In genomic region chr19:56108447-56109195, GRCh38 we compare ENCODE assay signal across 10 cellular contexts. TPM values are rescaled to one million over a fixed set of nuclear protein-coding genes. Genes with fewer than 3 reads are reported as not detected.
DNase-seq lines count a peak whose midpoint lies in the region; ATAC-seq, FAIRE-seq and TF ChIP-seq lines count a peak whose summit lies in the region.
"Had no signal": no experiment of that assay in that cellular context is flagged by ENCODE, and none has a peak within 500 bp of the region (broad histone marks: within the 10 kb centered on the region; RNA-seq: fewer than 3 reads in every experiment).

No MANE protein-coding gene starts in this region.

- no peak for DNase-seq in HFFc6
- DNase-seq in colonic mucosa: no peak
- no peak for DNase-seq in left lung
- DNase-seq in smooth muscle cell (lab: John Stamatoyannopoulos, UW; ENCODE audit: unreplicated experiment): no peak
- DNase-seq in GM19239 (ENCODE audit: insufficient read length, low spot score): no peak
- no peak for DNase-seq in DMS53 treated with DMSO at 0.1 percent for 48 hours (lab: John Stamatoyannopoulos, UW; ENCODE audit: unreplicated experiment)
- no peak for DNase-seq in activated effector memory CD4-positive, alpha-beta T cell treated with anti-CD3 and anti-CD28 coated beads, Interleukin-2, amount 50 U/mL, for 16 hours
- no peak for DNase-seq in activated CD8-positive, alpha-beta memory T cell treated with anti-CD3 and anti-CD28 coated beads for 24 hours

- peak overlapping the region; percentile 62 for H3K4me2 ChIP-seq in smooth muscle cell

- 0 out of 2 replicates have a peak overlapping the region, but pooled peaks have one; percentile 3 for H3K27ac Mint-ChIP-seq in HFFc6

- H3K4me1 Mint-ChIP-seq in HFFc6 (ENCODE audit: low read depth): peaks cover 7% of the 10 kb centered on the region; the same call in 1 of the 2 replicates

- 64% methylated on average over 24 of the region's 24 CpGs for WGBS in smooth muscle cell (ENCODE audit: low lambda C conversion rate)

- peaks cover 5% of the 10 kb centered on the region for H3K27me3 Mint-ChIP-seq in HFFc6 (ENCODE audit: insufficient read depth)

- H3K36me3 Mint-ChIP-seq in HFFc6 (ENCODE audit: low read depth): peaks cover 7% of the 10 kb centered on the region; the same call in 1 of the 2 replicates

- H3K27me3 ChIP-seq in colonic mucosa (no peaks in the 10 kb centered on the region), left lung (no peaks in the 10 kb centered on the region), smooth muscle cell (ENCODE audit: low read depth) (no peaks in the 10 kb centered on the region)

- FAIRE-seq in GM19239 (lab: Jason Lieb, UNC): no peak
- FAIRE-seq: urothelium cell line had no signal

- no peak overlapping the region for H3K4me3 Mint-ChIP-seq in HFFc6

- no peak overlapping the region for H2AFZ ChIP-seq in smooth muscle cell (ENCODE audit: low read depth)

- H3K27ac ChIP-seq in colonic mucosa: peak overlapping the region; percentile 21
- no peak overlapping the region for H3K27ac ChIP-seq in left lung
- no peak overlapping the region for H3K27ac ChIP-seq in smooth muscle cell (ENCODE audit: low read depth)

- H3K4me1 ChIP-seq in colonic mucosa: peaks cover 48% of the 10 kb centered on the region
- peaks cover 56 to 86% of the 10 kb centered on the region in 2 donors for H3K4me1 ChIP-seq in left lung
- H3K4me1 ChIP-seq in smooth muscle cell (ENCODE audit: low read depth): peaks cover 21% of the 10 kb centered on the region

- peak overlapping the region; percentile 4 to 65 for H3K9ac ChIP-seq in colonic mucosa (ENCODE audit: low read depth in 2 of 2, low read length in 2 of 2)
- H3K9ac ChIP-seq in smooth muscle cell (ENCODE audit: low read depth): no peak overlapping the region

- H3K36me3 ChIP-seq in colonic mucosa: no peaks in the 10 kb centered on the region
- peaks cover 0 to 10% of the 10 kb centered on the region in 2 donors for H3K36me3 ChIP-seq in left lung
- no peaks in the 10 kb centered on the region for H3K36me3 ChIP-seq in smooth muscle cell (ENCODE audit: low read depth)

- no peaks in the 10 kb centered on the region for H3F3A ChIP-seq in smooth muscle cell (ENCODE audit: low read depth)

- H3K9me3 ChIP-seq in colonic mucosa (no peaks in the 10 kb centered on the region), left lung (no peaks in the 10 kb centered on the region), smooth muscle cell (replicated peaks; ENCODE audit: low read depth) (no peaks in the 10 kb centered on the region)

- peak; percentile 9 for ATAC-seq in left lung
- ATAC-seq: HCT116 had no signal

- H3K4me3 ChIP-seq in colonic mucosa (no peak overlapping the region), left lung (no peak overlapping the region), smooth muscle cell (no peak overlapping the region)

- H3K9me3 Mint-ChIP-seq in HFFc6: no peaks in the 10 kb centered on the region

- intact Hi-C loops in colonic mucosa (cut with DNase I) (loop anchor here (5.0 kb wide), 1 partner anchor 34 kb away; the partner anchor contains the start of gene ZNF444), left lung (cut with DNase I) (loop anchor here in 1 of 2 donors (10.0 kb wide), 1 partner anchor 66 kb away; the partner anchor contains the start of gene GALP)

- H4K20me1 ChIP-seq in smooth muscle cell (ENCODE audit: low read depth): peaks cover 94% of the 10 kb centered on the region

- H3K79me2 ChIP-seq in smooth muscle cell (ENCODE audit: low read depth): peaks cover 89% of the 10 kb centered on the region

- TF ChIP-seq CTCF in HFFc6 (IDR thresholded peaks at IDR 0.05) (no peak), colonic mucosa (IDR thresholded peaks at IDR 0.05) (no peak), left lung (IDR thresholded peaks at IDR 0.05) (no peak), smooth muscle cell (IDR thresholded peaks at IDR 0.05; ENCODE audit: borderline replicate concordance, insufficient read depth, poor library complexity, severe bottlenecking) (no peak)

RNA-seq across cellular contexts. Expression of gene ZNF787, which starts 12.5 kb away (rescaled TPM):
- 10 to 100 TPM; 28.5 to 31.5 (median 29.5) TPM for total RNA-seq in HFFc6 (2021; fragmentation: NEBNext Ultra II Directional; extraction: Animal tissue kit (Norgen Biotek cat#: 25700))
- total RNA-seq in colonic mucosa: 10 to 100 TPM; 52.1 to 69.2 TPM
- 10 to 100 TPM; 26.4 to 44.6 TPM for total RNA-seq in left lung
- 7.4 and 10.0 TPM in 2 replicates for total RNA-seq in smooth muscle cell
- 20.3 and 22.8 TPM in 2 replicates for polyA plus RNA-seq in smooth muscle cell

RNA-seq across cellular contexts. Expression of gene ZNF444, which starts 32.5 kb away (rescaled TPM):
- total RNA-seq in HFFc6 (2021; fragmentation: NEBNext Ultra II Directional; extraction: Animal tissue kit (Norgen Biotek cat#: 25700)): 10 to 100 TPM; 20.6 to 28.4 (median 22.5) TPM
- total RNA-seq in colonic mucosa (10 to 100 TPM; 20.5 to 50.9 TPM), left lung (10 to 100 TPM; 35.4 to 36.8 TPM), smooth muscle cell (10.8 and 20.0 TPM in 2 replicates)
- polyA plus RNA-seq in smooth muscle cell: 40.6 and 55.5 TPM in 2 replicates
